22 cellular contexts compared by ENCODE assay signal in genomic region chr18:57624988-57625387, GRCh38. TPM values are rescaled to one million over a fixed set of nuclear protein-coding genes. Genes with fewer than 3 reads are reported as not detected.
A peak's percentile ranks its signal among the peaks of the same experiment; 100 is the strongest.
DNase-seq lines count a peak whose midpoint lies in the region; ATAC-seq and TF ChIP-seq lines count a peak whose summit lies in the region.
"Had no signal": no experiment of that assay in that cellular context is flagged by ENCODE, and none has a peak within 500 bp of the region (broad histone marks: within the 10 kb centered on the region; RNA-seq: fewer than 3 reads in every experiment).

No MANE protein-coding gene starts in this region.

- no peaks in the 10 kb centered on the region for H3K9me3 ChIP-seq in neuronal stem cell (replicated peaks in 1 of 2; ENCODE audit: control insufficient read depth in 2 of 2, insufficient read depth in 1 of 2, low read depth in 1 of 2, low read length in 2 of 2)
- H3K9me3 ChIP-seq: neutrophil, upper lobe of left lung had no signal

- no peak overlapping the region for H2BK120ac ChIP-seq in neuronal stem cell (ENCODE audit: low read depth, low read length)

- H3K79me1 ChIP-seq in neuronal stem cell (ENCODE audit: low read depth, low read length): peaks cover 2% of the 10 kb centered on the region

- in situ Hi-C loops in GM13976 (cut with MboI; ENCODE audit: low sequenced_read_pairs, unreplicated experiment): loop anchor here (25.0 kb wide), 2 partner anchors 237 to 487 kb away; no protein-coding TSS in a partner anchor

- H3K4ac ChIP-seq in neuronal stem cell (ENCODE audit: low read length): no peak overlapping the region

- no peaks in the 10 kb centered on the region for H3K9me3 Mint-ChIP-seq in activated T-cell treated with anti-CD3 and anti-CD28 coated beads, Interleukin-2, amount 50 U/mL, for 4 hours
- H3K9me3 Mint-ChIP-seq: CD14-positive monocyte; stimulated activated naive CD8-positive, alpha-beta T cell treated with anti-CD3 and anti-CD28 coated beads, Interleukin-15, Interleukin-2, amounts not matched to agents 100 ng/mL and 50 ng/mL, for 24 hours had no signal

- H3K14ac ChIP-seq in neuronal stem cell (ENCODE audit: low read length): no peak overlapping the region

- H3K4me2 ChIP-seq in neuronal stem cell (ENCODE audit: insufficient read depth, low read length, poor library complexity, severe bottlenecking): no peak overlapping the region
- H3K4me2 ChIP-seq: hepatocyte, KMS-11, PC-9 had no signal

- H3K4me3 ChIP-seq in neuronal stem cell (ENCODE audit: low read length in 2 of 2): no peak overlapping the region
- H3K4me3 ChIP-seq: cardiac muscle cell, hepatocyte, PC-9, upper lobe of left lung had no signal

- H4K91ac ChIP-seq in neuronal stem cell (ENCODE audit: low read depth, low read length, poor library complexity): no peak overlapping the region

- no peak overlapping the region for H3K27ac ChIP-seq in neuronal stem cell (replicated peaks; ENCODE audit: low read length)
- H3K27ac ChIP-seq: cardiac muscle cell, hepatocyte, KMS-11, neutrophil, PC-9, upper lobe of left lung had no signal

- TF ChIP-seq CTCF in GM13976 (IDR thresholded peaks at IDR 0.05; ENCODE audit: borderline replicate concordance, control extremely low read depth, extremely low read depth, insufficient read depth, missing control alignments): no peak

- no peaks in the 10 kb centered on the region for H3K27me3 ChIP-seq in neuronal stem cell (ENCODE audit: control insufficient read depth in 3 of 3, insufficient read depth in 3 of 3, low read depth in 1 of 3, low read length in 3 of 3)
- H3K27me3 ChIP-seq: cardiac muscle cell, hepatocyte, neutrophil, upper lobe of left lung had no signal

- H3K9ac ChIP-seq in neuronal stem cell (ENCODE audit: low read depth, low read length, poor library complexity): no peak overlapping the region
- H3K9ac ChIP-seq: KMS-11 had no signal

- no peaks in the 10 kb centered on the region for H3K27me3 Mint-ChIP-seq in activated T-cell treated with anti-CD3 and anti-CD28 coated beads, Interleukin-2, amount 50 U/mL, for 4 hours (ENCODE audit: low read depth)
- H3K27me3 Mint-ChIP-seq: activated naive CD8-positive, alpha-beta T cell; stimulated activated naive CD8-positive, alpha-beta T cell treated with anti-CD3 and anti-CD28 coated beads, Interleukin-15, Interleukin-2, amounts not matched to agents 100 ng/mL and 50 ng/mL, for 24 hours had no signal

- no peak overlapping the region for H2BK15ac ChIP-seq in neuronal stem cell (ENCODE audit: low read length)

- H2AK5ac ChIP-seq in neuronal stem cell (ENCODE audit: low read depth, low read length): no peak overlapping the region

- no peak overlapping the region for H2AFZ ChIP-seq in neuronal stem cell (ENCODE audit: low read length)
- H2AFZ ChIP-seq: hepatocyte, PC-9 had no signal

- no peak overlapping the region for H2BK5ac ChIP-seq in neuronal stem cell (ENCODE audit: low read length)

- H2BK12ac ChIP-seq in neuronal stem cell (ENCODE audit: low read length): no peak overlapping the region

- no CpG with 5 or more reads among the region's 4 CpGs for WGBS in neuronal stem cell (ENCODE audit: extremely low coverage in 2 of 2, insufficient read length in 2 of 2, insufficient replicate concordance in 1 of 2), 2 donors

- no peak overlapping the region for H4K8ac ChIP-seq in neuronal stem cell (ENCODE audit: low read depth, low read length)

- peaks cover 12% of the 10 kb centered on the region for H3K4me1 Mint-ChIP-seq in activated T-cell treated with anti-CD3 and anti-CD28 coated beads, Interleukin-2, amount 50 U/mL, for 4 hours (ENCODE audit: low read depth)

- H3K36me3 ChIP-seq in neuronal stem cell (replicated peaks in 1 of 2; ENCODE audit: control insufficient read depth in 2 of 2, insufficient read depth in 2 of 2, low read length in 2 of 2): peaks cover 0 to 6% of the 10 kb centered on the region in 2 donors
- H3K36me3 ChIP-seq: neutrophil, upper lobe of left lung had no signal

- H3K23ac ChIP-seq in neuronal stem cell (ENCODE audit: low read depth, low read length, poor library complexity): peak overlapping the region; percentile 85

- no peak for ATAC-seq in HG03175 (IDR thresholded peaks at IDR 0.05; ENCODE audit: unreplicated experiment)
- ATAC-seq in activated T-cell treated with anti-CD3 and anti-CD28 coated beads, Interleukin-2, amount 50 U/mL, for 4 hours: no peak
- ATAC-seq: left cardiac atrium, right cardiac atrium had no signal

- no peak overlapping the region for H3K4me3 Mint-ChIP-seq in activated T-cell treated with anti-CD3 and anti-CD28 coated beads, Interleukin-2, amount 50 U/mL, for 4 hours
- H3K4me3 Mint-ChIP-seq: activated naive CD8-positive, alpha-beta T cell; CD14-positive monocyte; stimulated activated naive CD8-positive, alpha-beta T cell treated with anti-CD3 and anti-CD28 coated beads, Interleukin-15, Interleukin-2, amounts not matched to agents 100 ng/mL and 50 ng/mL, for 24 hours had no signal

- peaks cover 2 to 5% of the 10 kb centered on the region in 2 donors for H3K4me1 ChIP-seq in neuronal stem cell (ENCODE audit: control insufficient read depth in 2 of 2, insufficient read depth in 1 of 2, low read depth in 1 of 2, low read length in 2 of 2)

- H3K18ac ChIP-seq in neuronal stem cell (ENCODE audit: low read length): peak overlapping the region; percentile 11

- peak; percentile 69 for DNase-seq in ELR (ENCODE audit: low read depth)
- peak; percentile 66 for DNase-seq in M059J (ENCODE audit: low read depth)
- DNase-seq in cortex of kidney (lab: John Stamatoyannopoulos, UW): peak; percentile 6
- no peak for DNase-seq in neuronal stem cell (ENCODE audit: low spot score)
- DNase-seq in GM13976 (ENCODE audit: low spot score): no peak
- no peak for DNase-seq in T-helper 2 cell
- no peak for DNase-seq in activated T-cell treated with anti-CD3 and anti-CD28 coated beads, Interleukin-2, amount 50 U/mL, for 4 hours
- DNase-seq: activated CD4-positive, alpha-beta T cell treated with anti-CD3 and anti-CD28 coated beads, Interleukin-2, amount 50 U/mL, for 4 hours; effector CD4-positive, alpha-beta T cell; left cardiac atrium; midbrain; right cardiac atrium; upper lobe of left lung had no signal

- H3K36me3 Mint-ChIP-seq in activated T-cell treated with anti-CD3 and anti-CD28 coated beads, Interleukin-2, amount 50 U/mL, for 4 hours (ENCODE audit: insufficient read depth): peaks cover 5% of the 10 kb centered on the region
- H3K36me3 Mint-ChIP-seq: CD14-positive monocyte had no signal

RNA-seq across cellular contexts. Expression of gene NARS1, which starts 3.4 kb away (rescaled TPM):
- total RNA-seq in M059J (2014; rRNA removed; shearing (Covaris generic)): 167 and 185 TPM in 2 replicates
- 62.2 TPM for polyA plus RNA-seq in neuronal stem cell (2013, experiment 1 of 2)
- polyA plus RNA-seq in neuronal stem cell (2013, experiment 2 of 2): 59.1 TPM
- total RNA-seq in activated T-cell treated with anti-CD3 and anti-CD28 coated beads, Interleukin-2, amount 50 U/mL, for 4 hours: 100 to 1,000 TPM; 142 to 152 (median 151) TPM

RNA-seq across cellular contexts. Expression of gene FECH, which starts 38.5 kb away (rescaled TPM):
- total RNA-seq in M059J (2014; rRNA removed; shearing (Covaris generic)): 37.8 and 51.3 TPM in 2 replicates
- polyA plus RNA-seq in neuronal stem cell (2013, experiment 1 of 2): 20.1 TPM
- polyA plus RNA-seq in neuronal stem cell (2013, experiment 2 of 2): 21.6 TPM
- total RNA-seq in activated T-cell treated with anti-CD3 and anti-CD28 coated beads, Interleukin-2, amount 50 U/mL, for 4 hours: 10 to 100 TPM; 14.7 to 18.7 (median 17.8) TPM

Comparison
In these comparisons a context has a peak if more than half of its experiments do, and no peak if none do; other contexts are left out.
1. DNase-seq: peak in ELR (single experiment), M059J (single experiment) and cortex of kidney (single experiment); none in neuronal stem cell (single experiment), GM13976 (single experiment), T-helper 2 cell (0 of 5) and activated T-cell treated with anti-CD3 and anti-CD28 coated beads, Interleukin-2, amount 50 U/mL, for 4 hours (single experiment).